Comparison of ENCODE assay signal across 1 cellular context in genomic region chr3:36918050-36918449, GRCh38.
TF ChIP-seq lines count a peak whose summit lies in the region.

No MANE protein-coding gene starts in this region.

TF ChIP-seq in WTC11, 78 proteins besides CTCF, POLR2A, EP300 and RAD21 (continued from another document):
- no peak for TF ChIP-seq ZNF219 (CRISPR knock-in tag; IDR thresholded peaks at IDR 0.05; ENCODE audit: borderline replicate concordance)
- TF ChIP-seq, protein P1, sequence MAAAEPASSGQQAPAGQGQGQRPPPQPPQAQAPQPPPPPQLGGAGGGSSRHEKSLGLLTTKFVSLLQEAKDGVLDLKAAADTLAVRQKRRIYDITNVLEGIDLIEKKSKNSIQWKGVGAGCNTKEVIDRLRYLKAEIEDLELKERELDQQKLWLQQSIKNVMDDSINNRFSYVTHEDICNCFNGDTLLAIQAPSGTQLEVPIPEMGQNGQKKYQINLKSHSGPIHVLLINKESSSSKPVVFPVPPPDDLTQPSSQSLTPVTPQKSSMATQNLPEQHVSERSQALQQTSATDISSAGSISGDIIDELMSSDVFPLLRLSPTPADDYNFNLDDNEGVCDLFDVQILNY (CRISPR knock-in tag; IDR thresholded peaks at IDR 0.05): no peak
